ENCODE assay signal across 26 cellular contexts in the genomic region with DNA sequence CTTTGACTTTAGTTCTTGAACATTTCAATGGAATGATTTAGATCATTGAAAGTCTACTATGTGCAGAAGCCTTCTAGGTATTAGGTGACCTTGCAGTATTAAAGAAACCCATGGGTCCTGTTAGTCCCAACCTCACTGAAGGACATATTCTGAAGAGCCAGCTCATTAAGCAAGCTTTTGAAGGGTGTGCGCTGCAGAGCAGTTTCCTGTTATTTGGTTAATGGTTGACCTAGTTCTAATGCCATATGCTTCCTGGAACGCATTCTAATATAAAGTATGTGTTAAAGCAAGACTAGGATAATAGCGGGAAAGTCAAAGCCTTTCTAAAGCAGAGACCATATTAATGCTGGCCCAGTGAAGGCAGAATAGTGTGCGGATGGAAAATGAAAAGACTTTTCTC. TPM values are rescaled to one million over a fixed set of nuclear protein-coding genes. Genes with fewer than 3 reads are reported as not detected.
DNase-seq lines count a peak whose midpoint lies in the region; ATAC-seq, FAIRE-seq and TF ChIP-seq lines count a peak whose summit lies in the region.
"Had no signal": no experiment of that assay in that cellular context is flagged by ENCODE, and none has a peak within 500 bp of the region (broad histone marks: within the 10 kb centered on the region; RNA-seq: fewer than 3 reads in every experiment).

No MANE protein-coding gene starts in this region.

- peaks cover 0 to 1% of the 10 kb centered on the region in 2 donors for H3K36me3 Mint-ChIP-seq in activated T-cell treated with anti-CD3 and anti-CD28 coated beads, Interleukin-2, amount 50 U/mL, for 72 hours (ENCODE audit: insufficient read depth in 2 of 2)
- H3K36me3 Mint-ChIP-seq: activated naive CD8-positive, alpha-beta T cell; immature natural killer cell; stimulated activated effector memory CD8-positive, alpha-beta T cell treated with anti-CD3 and anti-CD28 coated beads, Interleukin-12 subunit alpha, Interleukin-12 subunit beta, amount 100 ng/mL, for 72 hours had no signal

- no peak overlapping the region for H3K4me2 ChIP-seq in endothelial cell of umbilical vein (ENCODE audit: insufficient read depth, low read length)

- peaks cover 2 to 4% of the 10 kb centered on the region in 2 donors for H3K9me3 Mint-ChIP-seq in activated T-cell treated with anti-CD3 and anti-CD28 coated beads, Interleukin-2, amount 50 U/mL, for 72 hours

- no peaks in the 10 kb centered on the region for H3K79me2 ChIP-seq in endothelial cell of umbilical vein (ENCODE audit: control insufficient read depth, insufficient read depth, low read length)

- no peak for TF ChIP-seq CTCF in endothelial cell of umbilical vein (IDR thresholded peaks at IDR 0.05; ENCODE audit: extremely low read depth in 1 of 2, insufficient read depth in 1 of 2, low read depth in 1 of 2, low read length in 2 of 2)
- no peak for TF ChIP-seq CTCF in upper lobe of right lung (IDR thresholded peaks at IDR 0.05)

- no peaks in the 10 kb centered on the region for H3K27me3 Mint-ChIP-seq in activated T-cell treated with anti-CD3 and anti-CD28 coated beads, Interleukin-2, amount 50 U/mL, for 72 hours (ENCODE audit: low read depth)
- H3K27me3 Mint-ChIP-seq: activated CD4-positive, alpha-beta memory T cell treated with anti-CD3 and anti-CD28 coated beads, Interleukin-2, amount 10 ng/mL, durations not matched to agents 7 days and 5 days; activated naive CD8-positive, alpha-beta T cell had no signal

- intact Hi-C loops in endothelial cell of umbilical vein (cut with micrococcal nuclease), result no loop called here
- intact Hi-C loops in upper lobe of right lung (cut with DNase I), result no loop called here

- H3K27me3 ChIP-seq in endothelial cell of umbilical vein (ENCODE audit: control insufficient read depth in 2 of 2, insufficient read depth in 2 of 2, low read length in 2 of 2) (no peaks in the 10 kb centered on the region), upper lobe of right lung (no peaks in the 10 kb centered on the region)
- H3K27me3 ChIP-seq: ascending aorta, dorsolateral prefrontal cortex had no signal

- CTCF ChIA-PET in endothelial cell of umbilical vein (lab: Charles Lee), result interaction anchor here (1.2 kb wide), 1 partner anchor 10 kb away, joined by 4 read pairs; no protein-coding TSS in a partner anchor

- no peaks in the 10 kb centered on the region for H3K9me3 ChIP-seq in endothelial cell of umbilical vein (replicated peaks; ENCODE audit: control insufficient read depth, insufficient read depth, low read length)
- no peaks in the 10 kb centered on the region for H3K9me3 ChIP-seq in upper lobe of right lung
- H3K9me3 ChIP-seq: ascending aorta had no signal

- H3K27ac ChIP-seq in endothelial cell of umbilical vein (ENCODE audit: insufficient read depth, low read depth, low read length), result no peak overlapping the region
- H3K27ac ChIP-seq in upper lobe of right lung, result peak overlapping the region; percentile 27
- H3K27ac ChIP-seq: ascending aorta had no signal

- no peak overlapping the region for H3K9ac ChIP-seq in endothelial cell of umbilical vein (replicated peaks; ENCODE audit: extremely low read depth, insufficient read depth, low read length)

- FAIRE-seq in endothelial cell of umbilical vein (lab: Jason Lieb, UNC), result peak; percentile 79

- no peaks in the 10 kb centered on the region for H4K20me1 ChIP-seq in endothelial cell of umbilical vein (replicated peaks; ENCODE audit: control insufficient read depth, extremely low read depth, insufficient read depth, low read length)

- POLR2A ChIA-PET in endothelial cell of umbilical vein (lab: Charles Lee), result no interaction called here

- DNase-seq in NCI-H748 (lab: John Stamatoyannopoulos, UW; ENCODE audit: unreplicated experiment) (peak; percentile 4), NCI-H748 treated with DMSO at 0.1 percent for 48 hours (lab: John Stamatoyannopoulos, UW) (no peak), endothelial cell of umbilical vein (ENCODE audit: low read depth, low spot score) (peak; percentile 69), lung microvascular endothelial cell (ENCODE audit: low read depth in 2 of 2) (peak; percentile 34 to 59), upper lobe of right lung (no peak)
- DNase-seq in activated T-cell treated with anti-CD3 and anti-CD28 coated beads, Interleukin-2, amount 50 U/mL, for 72 hours, result no peak
- DNase-seq: 8988T; activated CD4-positive, alpha-beta memory T cell treated with anti-CD3 and anti-CD28 coated beads, Interleukin-2, amount 10 ng/mL, durations not matched to agents 7 days and 5 days; immature natural killer cell; IMR-90; mammary epithelial cell; NCI-H1048; NCI-H1694 treated with DMSO at 0.1 percent for 48 hours; NCI-H2227 treated with DMSO at 0.1 percent for 48 hours; nucleus accumbens; OCI-M1; stimulated activated CD4-positive, alpha-beta T cell treated with anti-CD3 and anti-CD28 coated beads, Interleukin-2, amount 100 ng/mL, for 48 hours; substantia nigra; T1000 had no signal

- H3K27ac Mint-ChIP-seq in activated T-cell treated with anti-CD3 and anti-CD28 coated beads, Interleukin-2, amount 50 U/mL, for 72 hours, result no peak overlapping the region
- H3K27ac Mint-ChIP-seq: activated CD4-positive, alpha-beta memory T cell treated with anti-CD3 and anti-CD28 coated beads, Interleukin-2, amount 10 ng/mL, durations not matched to agents 7 days and 5 days; activated naive CD8-positive, alpha-beta T cell; immature natural killer cell; stimulated activated effector memory CD8-positive, alpha-beta T cell treated with anti-CD3 and anti-CD28 coated beads, Interleukin-12 subunit alpha, Interleukin-12 subunit beta, amount 100 ng/mL, for 72 hours had no signal

- H3K4me1 ChIP-seq in endothelial cell of umbilical vein (ENCODE audit: control insufficient read depth, extremely low read depth, insufficient read depth, low read length) (peaks cover 17% of the 10 kb centered on the region), upper lobe of right lung (peaks cover 64% of the 10 kb centered on the region)

- ATAC-seq in upper lobe of right lung, result peak; percentile 80
- no peak for ATAC-seq in activated T-cell treated with anti-CD3 and anti-CD28 coated beads, Interleukin-2, amount 50 U/mL, for 72 hours (replicated peaks in 1 of 2)
- ATAC-seq in HG03460 (IDR thresholded peaks at IDR 0.05; ENCODE audit: unreplicated experiment), result no peak
- ATAC-seq in HG03025 (IDR thresholded peaks at IDR 0.05; ENCODE audit: low FRiP score, unreplicated experiment), result no peak
- ATAC-seq: Right ventricle myocardium inferior; stimulated activated effector memory CD8-positive, alpha-beta T cell treated with anti-CD3 and anti-CD28 coated beads, Interleukin-12 subunit alpha, Interleukin-12 subunit beta, amount 100 ng/mL, for 72 hours had no signal

- no peaks in the 10 kb centered on the region for H3K9me1 ChIP-seq in endothelial cell of umbilical vein (replicated peaks; ENCODE audit: control insufficient read depth, extremely low read depth, insufficient read depth, low read length)

- dilution Hi-C loops in endothelial cell of umbilical vein (cut with MboI; ENCODE audit: extremely low pct_ligation_motif_present, low sequenced_read_pairs), result no loop called here

- no peaks in the 10 kb centered on the region for H3K4me1 Mint-ChIP-seq in activated T-cell treated with anti-CD3 and anti-CD28 coated beads, Interleukin-2, amount 50 U/mL, for 72 hours (ENCODE audit: low read depth)
- H3K4me1 Mint-ChIP-seq: activated CD4-positive, alpha-beta memory T cell treated with anti-CD3 and anti-CD28 coated beads, Interleukin-2, amount 10 ng/mL, durations not matched to agents 7 days and 5 days; stimulated activated effector memory CD8-positive, alpha-beta T cell treated with anti-CD3 and anti-CD28 coated beads, Interleukin-12 subunit alpha, Interleukin-12 subunit beta, amount 100 ng/mL, for 72 hours had no signal

- BruUV-seq in endothelial cell of umbilical vein (replicated peaks; lab: Mats Ljungman, UMichigan), result no TSS peak

- no peaks in the 10 kb centered on the region for H3K36me3 ChIP-seq in endothelial cell of umbilical vein (ENCODE audit: control insufficient read depth in 2 of 2, extremely low read depth in 1 of 2, insufficient read depth in 2 of 2, low read length in 2 of 2)
- H3K36me3 ChIP-seq in upper lobe of right lung, result no peaks in the 10 kb centered on the region
- H3K36me3 ChIP-seq: ascending aorta had no signal

- H3K4me3 Mint-ChIP-seq in activated T-cell treated with anti-CD3 and anti-CD28 coated beads, Interleukin-2, amount 50 U/mL, for 72 hours, result no peak overlapping the region
- H3K4me3 Mint-ChIP-seq: activated CD4-positive, alpha-beta memory T cell treated with anti-CD3 and anti-CD28 coated beads, Interleukin-2, amount 10 ng/mL, durations not matched to agents 7 days and 5 days; activated naive CD8-positive, alpha-beta T cell; stimulated activated effector memory CD8-positive, alpha-beta T cell treated with anti-CD3 and anti-CD28 coated beads, Interleukin-12 subunit alpha, Interleukin-12 subunit beta, amount 100 ng/mL, for 72 hours had no signal

- no peak overlapping the region for H3K4me3 ChIP-seq in endothelial cell of umbilical vein (replicated peaks in 1 of 3; ENCODE audit: insufficient read depth in 1 of 3, low read depth in 1 of 3, low read length in 3 of 3)
- no peak overlapping the region for H3K4me3 ChIP-seq in upper lobe of right lung
- H3K4me3 ChIP-seq: ascending aorta, dorsolateral prefrontal cortex had no signal

- H2AFZ ChIP-seq in endothelial cell of umbilical vein (ENCODE audit: low read depth, low read length), result no peak overlapping the region

- no peak for TF ChIP-seq POLR2A in endothelial cell of umbilical vein (IDR thresholded peaks at IDR 0.05; ENCODE audit: low read depth, low read length)

TF ChIP-seq in endothelial cell of umbilical vein, 7 proteins besides CTCF, POLR2A, EP300 and RAD21 (continues in another document):
- TF ChIP-seq MAX (IDR thresholded peaks at IDR 0.05; ENCODE audit: insufficient read depth, insufficient read length) (no peak), POLR2AphosphoS5 (IDR thresholded peaks at IDR 0.05; ENCODE audit: insufficient read depth, low read depth, low read length) (no peak), GATA2 (IDR thresholded peaks at IDR 0.05; ENCODE audit: insufficient read depth, insufficient read length, low read depth, low read length) (no peak)

RNA-seq across cellular contexts. Expression of gene ZNF462, which starts 20.1 kb away (rescaled TPM):
- 24.7 and 27.0 TPM in 2 replicates for total RNA-seq in endothelial cell of umbilical vein
- polyA plus RNA-seq in endothelial cell of umbilical vein, result 6.2 and 6.3 TPM in 2 replicates
- polyA plus RNA-seq in endothelial cell of umbilical vein (2011; cell fraction: cytosol; rRNA removed), result 7.3 and 8.1 TPM in 2 replicates
- polyA plus RNA-seq in endothelial cell of umbilical vein (2011; cell fraction: nucleus; rRNA removed), result 21.7 and 25.0 TPM in 2 replicates
- polyA plus RNA-seq in endothelial cell of umbilical vein (2012), result 5.5 and 6.6 TPM in 2 replicates
- polyA minus RNA-seq in endothelial cell of umbilical vein, result 38.8 and 52.1 TPM in 2 replicates
- polyA minus RNA-seq in endothelial cell of umbilical vein (2011; cell fraction: cytosol; rRNA and poly(A)+ RNA removed), result 2.4 TPM
- polyA minus RNA-seq in endothelial cell of umbilical vein (2011; cell fraction: nucleus; rRNA and poly(A)+ RNA removed), result 55.4 and 63.8 TPM in 2 replicates
- 4.2 and 4.6 TPM in 2 replicates for total RNA-seq in lung microvascular endothelial cell
- 25.4 TPM for total RNA-seq in upper lobe of right lung
- total RNA-seq in activated T-cell treated with anti-CD3 and anti-CD28 coated beads, Interleukin-2, amount 50 U/mL, for 72 hours, result under 1 TPM; 0.36 to 0.76 TPM

Comparison
In these comparisons a context has a peak if more than half of its experiments do, and no peak if none do; other contexts are left out.
1. DNase-seq: peak in NCI-H748 (single experiment), endothelial cell of umbilical vein (single experiment) and lung microvascular endothelial cell (2 of 2); none in NCI-H748 treated with DMSO at 0.1 percent for 48 hours (single experiment), upper lobe of right lung (single experiment) and activated T-cell treated with anti-CD3 and anti-CD28 coated beads, Interleukin-2, amount 50 U/mL, for 72 hours (0 of 2).